In genomic region chr3:1207904-1208303, GRCh38 we compare ENCODE assay signal across 20 cellular contexts.
DNase-seq lines count a peak whose midpoint lies in the region; ATAC-seq, FAIRE-seq and TF ChIP-seq lines count a peak whose summit lies in the region.
"Had no signal": no experiment of that assay in that cellular context is flagged by ENCODE, and none has a peak within 500 bp of the region (broad histone marks: within the 10 kb centered on the region; RNA-seq: fewer than 3 reads in every experiment).

No MANE protein-coding gene starts in this region.

- H3K4me2 ChIP-seq in astrocyte (ENCODE audit: low read length): no peak overlapping the region

- peak overlapping the region; percentile 18 for H2AFZ ChIP-seq in ACC112 (ENCODE audit: low read length, unreplicated experiment)
- no peak overlapping the region for H2AFZ ChIP-seq in astrocyte (ENCODE audit: low read depth, low read length)

- H3K4me1 ChIP-seq in ACC112 (ENCODE audit: control insufficient read depth, insufficient read depth, low read length, unreplicated experiment): peaks cover 10% of the 10 kb centered on the region
- H3K4me1 ChIP-seq in astrocyte (ENCODE audit: insufficient read depth, low read length): no peaks in the 10 kb centered on the region
- H3K4me1 ChIP-seq in uterus: no peaks in the 10 kb centered on the region
- no peaks in the 10 kb centered on the region for H3K4me1 ChIP-seq in right cardiac atrium (ENCODE audit: control insufficient read depth, insufficient read depth, low read length)

- H3K4me3 ChIP-seq in ACC112 (ENCODE audit: low read depth, low read length): no peak overlapping the region
- H3K4me3 ChIP-seq in astrocyte (ENCODE audit: insufficient read depth, low read depth, low read length): no peak overlapping the region
- no peak overlapping the region for H3K4me3 ChIP-seq in uterus
- H3K4me3 ChIP-seq in right cardiac atrium (ENCODE audit: low read length): no peak overlapping the region

- H3K9me3 Mint-ChIP-seq in astrocyte (ENCODE audit: unreplicated experiment): no peaks in the 10 kb centered on the region

- TF ChIP-seq POLR2A in uterus (IDR thresholded peaks at IDR 0.05): no peak

- no peak overlapping the region for H3K27ac Mint-ChIP-seq in astrocyte (ENCODE audit: unreplicated experiment)

- no peak for ATAC-seq in GM21367 (IDR thresholded peaks at IDR 0.05; ENCODE audit: unreplicated experiment)
- no peak for ATAC-seq in right cardiac atrium

- H3K79me2 ChIP-seq in ACC112 (ENCODE audit: control insufficient read depth, insufficient read depth, low read length, unreplicated experiment): no peaks in the 10 kb centered on the region
- H3K79me2 ChIP-seq in astrocyte (ENCODE audit: insufficient read depth, low read length): no peaks in the 10 kb centered on the region

- no peaks in the 10 kb centered on the region for H4K20me1 ChIP-seq in astrocyte (ENCODE audit: insufficient read depth, low read length)

- no peak overlapping the region for H3K9ac ChIP-seq in astrocyte (ENCODE audit: low read length)

- H3K36me3 ChIP-seq in ACC112 (ENCODE audit: insufficient read depth, low read length) (no peaks in the 10 kb centered on the region), astrocyte (ENCODE audit: insufficient read depth, low read length) (no peaks in the 10 kb centered on the region), uterus (no peaks in the 10 kb centered on the region)

- H3K9me3 ChIP-seq in astrocyte (ENCODE audit: insufficient read depth, low read depth, low read length) (no peaks in the 10 kb centered on the region), uterus (no peaks in the 10 kb centered on the region), right cardiac atrium (ENCODE audit: control insufficient read depth, low read length) (no peaks in the 10 kb centered on the region)

- no peak for TF ChIP-seq CTCF in astrocyte (IDR thresholded peaks at IDR 0.05; ENCODE audit: insufficient read depth, low read depth, low read length)
- TF ChIP-seq CTCF in uterus (IDR thresholded peaks at IDR 0.05): no peak

- H3K4me3 Mint-ChIP-seq in astrocyte (ENCODE audit: unreplicated experiment): no peak overlapping the region

- 32% methylated on average over 2 of the region's 2 CpGs for WGBS in right cardiac atrium

- no peaks in the 10 kb centered on the region for H3K36me3 Mint-ChIP-seq in astrocyte (ENCODE audit: low read depth, unreplicated experiment)

- no peaks in the 10 kb centered on the region for H3K27me3 ChIP-seq in ACC112 (ENCODE audit: insufficient read depth, low read length)
- no peaks in the 10 kb centered on the region for H3K27me3 ChIP-seq in astrocyte (ENCODE audit: insufficient read depth, low read length)
- no peaks in the 10 kb centered on the region for H3K27me3 ChIP-seq in uterus
- no peaks in the 10 kb centered on the region for H3K27me3 ChIP-seq in right cardiac atrium (ENCODE audit: control insufficient read depth, insufficient read depth)

- no peaks in the 10 kb centered on the region for H3K4me1 Mint-ChIP-seq in astrocyte (ENCODE audit: low read depth, unreplicated experiment)

- intact Hi-C loops in uterus (cut with DNase I; ENCODE audit: low total_unique reads) (no loop called here), right cardiac atrium (cut with DNase I) (no loop called here)

- no peak overlapping the region for H3K27ac ChIP-seq in ACC112 (ENCODE audit: low read depth, low read length)
- H3K27ac ChIP-seq in astrocyte (ENCODE audit: low read depth, low read length): no peak overlapping the region
- H3K27ac ChIP-seq in uterus: no peak overlapping the region
- H3K27ac ChIP-seq in right cardiac atrium (ENCODE audit: low read length): no peak overlapping the region
- H3K27ac ChIP-seq: 22Rv1, HL-60 had no signal

- FAIRE-seq in RCC 7860 (lab: Jason Lieb, UNC): peak; percentile 2
- no peak for FAIRE-seq in astrocyte (lab: Jason Lieb, UNC)
- FAIRE-seq: GM18507 had no signal

- no peak for DNase-seq in RCC 7860 (ENCODE audit: low spot score)
- peak; percentile 50 for DNase-seq in astrocyte (ENCODE audit: low read depth)
- DNase-seq in glomerular visceral epithelial cell (ENCODE audit: extremely low spot score): peak; percentile 6
- no peak for DNase-seq in uterus
- no peak for DNase-seq in SHP77 treated with DMSO at 0.1 percent for 48 hours (lab: John Stamatoyannopoulos, UW)
- no peak for DNase-seq in right cardiac atrium
- DNase-seq: ACHN, GOT3, HCEC 1CT, MV-4-11, NCI-H146, NCI-H1930, NCI-H2107, NCI-H446, NCI-H526 treated with DMSO at 0.1 percent for 48 hours had no signal

- H3K27me3 Mint-ChIP-seq in astrocyte (ENCODE audit: low read depth, unreplicated experiment): no peaks in the 10 kb centered on the region

Comparison
In these comparisons a context has a peak if more than half of its experiments do, and no peak if none do; other contexts are left out.
1. DNase-seq: peak in astrocyte (single experiment) and glomerular visceral epithelial cell (single experiment); none in RCC 7860 (single experiment), uterus (0 of 2), SHP77 treated with DMSO at 0.1 percent for 48 hours (single experiment) and right cardiac atrium (0 of 3).